ENCODE assay signal across 9 cellular contexts in the genomic region with DNA sequence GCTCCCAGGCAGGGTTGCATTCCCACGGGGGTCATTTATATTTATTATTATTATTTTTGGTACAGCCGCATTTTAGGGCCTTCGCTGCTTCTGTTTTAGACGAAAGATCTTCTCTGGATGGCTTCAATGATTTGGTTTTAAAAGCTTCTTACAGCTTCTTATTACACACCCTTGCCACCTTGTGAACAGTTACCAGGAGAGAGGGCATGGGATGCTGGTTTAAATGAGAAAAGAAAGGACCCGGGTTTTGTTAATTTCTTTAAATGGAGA. TPM values are rescaled to one million over a fixed set of nuclear protein-coding genes. Genes with fewer than 3 reads are reported as not detected.
DNase-seq lines count a peak whose midpoint lies in the region; ATAC-seq and TF ChIP-seq lines count a peak whose summit lies in the region.
"Had no signal": no experiment of that assay in that cellular context is flagged by ENCODE, and none has a peak within 500 bp of the region (broad histone marks: within the 10 kb centered on the region; RNA-seq: fewer than 3 reads in every experiment).

No MANE protein-coding gene starts in this region.

- H3K27ac Mint-ChIP-seq in activated CD8-positive, alpha-beta T cell treated with anti-CD3 and anti-CD28 coated beads for 36 hours = no peak overlapping the region
- H3K27ac Mint-ChIP-seq in activated CD8-positive, alpha-beta T cell treated with anti-CD3 and anti-CD28 coated beads, Interleukin-2, amount 10 ng/mL, durations not matched to agents 7 days and 5 days = no peak overlapping the region
- no peak overlapping the region for H3K27ac Mint-ChIP-seq in activated naive CD8-positive, alpha-beta T cell
- no peak overlapping the region for H3K27ac Mint-ChIP-seq in WTC11

- intact Hi-C loops in activated CD8-positive, alpha-beta T cell treated with anti-CD3 and anti-CD28 coated beads for 36 hours (cut with micrococcal nuclease) = loop anchor here (5.0 kb wide), 1 partner anchor 87 kb away; no protein-coding TSS in a partner anchor
- intact Hi-C loops in left lung (cut with DNase I) = no loop called here

- no peaks in the 10 kb centered on the region for H3K9me3 Mint-ChIP-seq in activated CD8-positive, alpha-beta T cell treated with anti-CD3 and anti-CD28 coated beads for 36 hours
- no peaks in the 10 kb centered on the region for H3K9me3 Mint-ChIP-seq in activated CD8-positive, alpha-beta T cell treated with anti-CD3 and anti-CD28 coated beads, Interleukin-2, amount 10 ng/mL, durations not matched to agents 7 days and 5 days (ENCODE audit: insufficient read depth)
- H3K9me3 Mint-ChIP-seq in activated naive CD8-positive, alpha-beta T cell (ENCODE audit: low read depth) = no peaks in the 10 kb centered on the region
- H3K9me3 Mint-ChIP-seq in WTC11 = no peaks in the 10 kb centered on the region

- no peak for TF ChIP-seq CTCF in activated CD8-positive, alpha-beta T cell treated with anti-CD3 and anti-CD28 coated beads for 36 hours (IDR thresholded peaks at IDR 0.05)
- TF ChIP-seq CTCF in left lung (IDR thresholded peaks at IDR 0.05) = no peak
- no peak for TF ChIP-seq CTCF in WTC11 (IDR thresholded peaks at IDR 0.05)

- H3K9me3 ChIP-seq in left lung (no peaks in the 10 kb centered on the region), subcutaneous abdominal adipose tissue (ENCODE audit: control insufficient read depth in 5 of 5, low read length in 5 of 5) (no peaks in the 10 kb centered on the region)

- ATAC-seq in activated CD8-positive, alpha-beta T cell treated with anti-CD3 and anti-CD28 coated beads for 36 hours = no peak
- ATAC-seq in activated CD8-positive, alpha-beta T cell treated with anti-CD3 and anti-CD28 coated beads, Interleukin-2, amount 10 ng/mL, durations not matched to agents 7 days and 5 days = no peak
- ATAC-seq in left lung = no peak
- ATAC-seq in WTC11 = no peak
- ATAC-seq in HG03571 (IDR thresholded peaks at IDR 0.05; ENCODE audit: unreplicated experiment) = no peak

- H3K27ac ChIP-seq in left lung = peak overlapping the region in 1 of 2 donors; percentile 82
- H3K27ac ChIP-seq in subcutaneous abdominal adipose tissue (ENCODE audit: low read depth, low read length) = peak overlapping the region; percentile 30

- peak overlapping the region; percentile 75 for H3K4me3 Mint-ChIP-seq in activated CD8-positive, alpha-beta T cell treated with anti-CD3 and anti-CD28 coated beads for 36 hours
- H3K4me3 Mint-ChIP-seq in activated CD8-positive, alpha-beta T cell treated with anti-CD3 and anti-CD28 coated beads, Interleukin-2, amount 10 ng/mL, durations not matched to agents 7 days and 5 days = no peak overlapping the region
- peak overlapping the region; percentile 91 for H3K4me3 Mint-ChIP-seq in activated naive CD8-positive, alpha-beta T cell
- H3K4me3 Mint-ChIP-seq in WTC11 = no peak overlapping the region

- H3K4me1 ChIP-seq in left lung (peaks cover under 1 to 47% of the 10 kb centered on the region in 2 donors), subcutaneous abdominal adipose tissue (ENCODE audit: control insufficient read depth in 5 of 5, insufficient read depth in 5 of 5, low read length in 5 of 5) (peaks cover 6 to 41% (median 32%) of the 10 kb centered on the region in 5 donors)

- POLR2A ChIA-PET in activated CD8-positive, alpha-beta T cell treated with anti-CD3 and anti-CD28 coated beads for 36 hours (lab: Charles Lee) = interaction anchor here (1.2 kb wide), 1 partner anchor 83 kb away, joined by 6 read pairs; no protein-coding TSS in a partner anchor
- POLR2A ChIA-PET in activated CD8-positive, alpha-beta T cell treated with anti-CD3 and anti-CD28 coated beads, Interleukin-2, amount 10 ng/mL, durations not matched to agents 7 days and 5 days (lab: Charles Lee) = no interaction called here
- POLR2A ChIA-PET in WTC11 (lab: Charles Lee) = no interaction called here

- DNase-seq in activated CD8-positive, alpha-beta T cell treated with anti-CD3 and anti-CD28 coated beads for 36 hours = no peak
- DNase-seq in activated CD8-positive, alpha-beta T cell treated with anti-CD3 and anti-CD28 coated beads, Interleukin-2, amount 10 ng/mL, durations not matched to agents 7 days and 5 days = no peak
- no peak for DNase-seq in left lung
- DNase-seq in WTC11 (ENCODE audit: low spot score) = no peak
- no peak for DNase-seq in A172 (ENCODE audit: low spot score)
- DNase-seq: NCI-H1436 treated with DMSO at 0.1 percent for 48 hours had no signal

- no peaks in the 10 kb centered on the region for H3K36me3 Mint-ChIP-seq in activated CD8-positive, alpha-beta T cell treated with anti-CD3 and anti-CD28 coated beads for 36 hours (ENCODE audit: low read depth)
- no peaks in the 10 kb centered on the region for H3K36me3 Mint-ChIP-seq in activated CD8-positive, alpha-beta T cell treated with anti-CD3 and anti-CD28 coated beads, Interleukin-2, amount 10 ng/mL, durations not matched to agents 7 days and 5 days (ENCODE audit: low read depth)
- H3K36me3 Mint-ChIP-seq in activated naive CD8-positive, alpha-beta T cell = no peaks in the 10 kb centered on the region
- H3K36me3 Mint-ChIP-seq in WTC11 = no peaks in the 10 kb centered on the region

- peaks cover 56% of the 10 kb centered on the region for H3K4me1 Mint-ChIP-seq in activated CD8-positive, alpha-beta T cell treated with anti-CD3 and anti-CD28 coated beads for 36 hours (ENCODE audit: low read depth)
- peaks cover 21% of the 10 kb centered on the region for H3K4me1 Mint-ChIP-seq in activated CD8-positive, alpha-beta T cell treated with anti-CD3 and anti-CD28 coated beads, Interleukin-2, amount 10 ng/mL, durations not matched to agents 7 days and 5 days (ENCODE audit: low read depth)
- peaks cover 52% of the 10 kb centered on the region for H3K4me1 Mint-ChIP-seq in activated naive CD8-positive, alpha-beta T cell (ENCODE audit: low read depth)
- peaks cover 10% of the 10 kb centered on the region for H3K4me1 Mint-ChIP-seq in WTC11

- CTCF ChIA-PET in activated CD8-positive, alpha-beta T cell treated with anti-CD3 and anti-CD28 coated beads for 36 hours (lab: Charles Lee) = interaction anchor here (1.0 to 4.7 kb wide), 3 partner anchors 9 to 380 kb away, joined by 3 to 23 read pairs (median 5); no protein-coding TSS in a partner anchor
- CTCF ChIA-PET in activated CD8-positive, alpha-beta T cell treated with anti-CD3 and anti-CD28 coated beads, Interleukin-2, amount 10 ng/mL, durations not matched to agents 7 days and 5 days (lab: Charles Lee) = no interaction called here
- CTCF ChIA-PET in WTC11 (lab: Charles Lee) = no interaction called here

- H3K4me3 ChIP-seq in left lung = peak overlapping the region; percentile 63 to 73
- peak overlapping the region; percentile 64 to 90 (median 79) for H3K4me3 ChIP-seq in subcutaneous abdominal adipose tissue (ENCODE audit: low read depth in 1 of 5, low read length in 5 of 5)

- peaks cover 15% of the 10 kb centered on the region for H3K27me3 Mint-ChIP-seq in activated CD8-positive, alpha-beta T cell treated with anti-CD3 and anti-CD28 coated beads for 36 hours
- H3K27me3 Mint-ChIP-seq in activated CD8-positive, alpha-beta T cell treated with anti-CD3 and anti-CD28 coated beads, Interleukin-2, amount 10 ng/mL, durations not matched to agents 7 days and 5 days (ENCODE audit: low read depth) = peaks cover 40% of the 10 kb centered on the region
- no peaks in the 10 kb centered on the region for H3K27me3 Mint-ChIP-seq in activated naive CD8-positive, alpha-beta T cell
- H3K27me3 Mint-ChIP-seq in WTC11 (ENCODE audit: low read depth) = peaks cover 63% of the 10 kb centered on the region

- H3K27me3 ChIP-seq in left lung = peaks cover 3 to 65% of the 10 kb centered on the region in 2 donors
- H3K27me3 ChIP-seq in subcutaneous abdominal adipose tissue (ENCODE audit: control insufficient read depth in 5 of 5, insufficient read depth in 4 of 5, low read length in 5 of 5) = no peaks in the 10 kb centered on the region

- H3K9ac ChIP-seq in subcutaneous abdominal adipose tissue (ENCODE audit: low read length in 5 of 5) = peak overlapping the region in 3 of 5 donors; percentile 8 to 70 (median 64)

- H3K36me3 ChIP-seq in left lung = no peaks in the 10 kb centered on the region
- no peaks in the 10 kb centered on the region for H3K36me3 ChIP-seq in subcutaneous abdominal adipose tissue (ENCODE audit: control insufficient read depth in 5 of 5, insufficient read depth in 5 of 5, low read length in 5 of 5)

TF ChIP-seq in WTC11, 78 proteins besides CTCF, POLR2A, EP300 and RAD21 (continues in another document):
- TF ChIP-seq, protein P1, sequence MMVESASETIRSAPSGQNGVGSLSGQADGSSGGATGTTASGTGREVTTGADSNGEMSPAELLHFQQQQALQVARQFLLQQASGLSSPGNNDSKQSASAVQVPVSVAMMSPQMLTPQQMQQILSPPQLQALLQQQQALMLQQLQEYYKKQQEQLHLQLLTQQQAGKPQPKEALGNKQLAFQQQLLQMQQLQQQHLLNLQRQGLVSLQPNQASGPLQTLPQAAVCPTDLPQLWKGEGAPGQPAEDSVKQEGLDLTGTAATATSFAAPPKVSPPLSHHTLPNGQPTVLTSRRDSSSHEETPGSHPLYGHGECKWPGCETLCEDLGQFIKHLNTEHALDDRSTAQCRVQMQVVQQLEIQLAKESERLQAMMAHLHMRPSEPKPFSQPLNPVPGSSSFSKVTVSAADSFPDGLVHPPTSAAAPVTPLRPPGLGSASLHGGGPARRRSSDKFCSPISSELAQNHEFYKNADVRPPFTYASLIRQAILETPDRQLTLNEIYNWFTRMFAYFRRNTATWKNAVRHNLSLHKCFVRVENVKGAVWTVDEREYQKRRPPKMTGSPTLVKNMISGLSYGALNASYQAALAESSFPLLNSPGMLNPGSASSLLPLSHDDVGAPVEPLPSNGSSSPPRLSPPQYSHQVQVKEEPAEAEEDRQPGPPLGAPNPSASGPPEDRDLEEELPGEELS (CRISPR knock-in tag; IDR thresholded peaks at IDR 0.05) = no peak
- TF ChIP-seq GTF2I (CRISPR knock-in tag; conservative IDR thresholded peaks at IDR 0.05) = no peak
- TF ChIP-seq ELF4 (CRISPR knock-in tag; IDR thresholded peaks at IDR 0.05; ENCODE audit: low read depth) = no peak

RNA-seq across cellular contexts. Expression of a gene that starts 1.7 kb away (rescaled TPM):
- total RNA-seq in activated CD8-positive, alpha-beta T cell treated with anti-CD3 and anti-CD28 coated beads for 36 hours = 1 to 10 TPM; 1.9 to 2.3 TPM
- under 1 TPM in 1 of 2 experiments, not detected in 1; 0.10 TPM for total RNA-seq in activated CD8-positive, alpha-beta T cell treated with anti-CD3 and anti-CD28 coated beads, Interleukin-2, amount 10 ng/mL, durations not matched to agents 7 days and 5 days
- total RNA-seq in left lung (10 to 100 TPM in 1 of 2 donors, 1 to 10 TPM in 1; 7.6 to 11.1 TPM), WTC11 (2021) (0.78 to 1.0 TPM (median 0.87 TPM) in 3 replicates)
- total RNA-seq in A172 (2014; rRNA removed; shearing (Covaris generic)) = 2.1 and 3.6 TPM in 2 replicates

Comparison
In these comparisons a context has a peak if more than half of its experiments do, and no peak if none do; other contexts are left out.
1. H3K4me3 Mint-ChIP-seq: peak in activated CD8-positive, alpha-beta T cell treated with anti-CD3 and anti-CD28 coated beads for 36 hours (single experiment) and activated naive CD8-positive, alpha-beta T cell (single experiment); none in activated CD8-positive, alpha-beta T cell treated with anti-CD3 and anti-CD28 coated beads, Interleukin-2, amount 10 ng/mL, durations not matched to agents 7 days and 5 days (single experiment) and WTC11 (single experiment).